1 cellular context compared by ENCODE assay signal in the genomic region with DNA sequence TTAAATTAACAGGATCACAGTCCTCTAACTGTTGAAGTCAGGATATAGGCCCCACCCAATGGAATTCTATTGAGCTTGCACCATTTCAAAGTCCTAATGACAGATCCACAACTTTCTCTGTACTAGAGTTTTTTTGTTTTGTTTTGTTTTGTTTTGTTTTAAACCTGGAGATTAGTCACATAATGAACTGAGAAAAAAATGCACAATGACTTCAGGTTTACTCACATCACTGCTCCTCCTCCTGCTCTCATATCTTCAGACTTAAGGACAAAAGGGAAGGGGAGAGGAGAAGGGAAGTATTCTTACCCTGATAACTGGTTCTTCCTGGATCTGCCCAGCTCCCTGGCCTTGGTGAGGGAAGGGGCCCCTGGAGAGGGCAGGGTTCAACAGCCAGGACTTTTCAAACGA.
TF ChIP-seq lines count a peak whose summit lies in the region.

No MANE protein-coding gene starts in this region.

TF ChIP-seq in GM23338, 12 proteins besides CTCF, POLR2A, EP300 and RAD21 (continued from another document):
- no peak for TF ChIP-seq EZH2 (IDR thresholded peaks at IDR 0.05; ENCODE audit: low read depth, unreplicated experiment)
